In genomic region chr15:75008249-75009017, GRCh38 we compare ENCODE assay signal across 13 cellular contexts. TPM values are rescaled to one million over a fixed set of nuclear protein-coding genes. Genes with fewer than 3 reads are reported as not detected.
DNase-seq lines count a peak whose midpoint lies in the region; ATAC-seq and TF ChIP-seq lines count a peak whose summit lies in the region.
"Had no signal": no experiment of that assay in that cellular context is flagged by ENCODE, and none has a peak within 500 bp of the region (broad histone marks: within the 10 kb centered on the region; RNA-seq: fewer than 3 reads in every experiment).

No MANE protein-coding gene starts in this region.

- intact Hi-C loops in activated CD4-positive, alpha-beta memory T cell treated with anti-CD3 and anti-CD28 coated beads for 36 hours (cut with micrococcal nuclease) = no loop called here
- intact Hi-C loops in uterus (cut with DNase I; ENCODE audit: low total_unique reads) = no loop called here

- peak; percentile 30 to 76 for DNase-seq in NOMO-1 (lab: John Stamatoyannopoulos, UW; ENCODE audit: unreplicated experiment in 2 of 2)
- DNase-seq in activated CD4-positive, alpha-beta memory T cell treated with anti-CD3 and anti-CD28 coated beads for 36 hours = no peak
- no peak for DNase-seq in omental fat pad (ENCODE audit: low spot score)
- no peak for DNase-seq in uterus
- DNase-seq: activated T-cell treated with anti-CD3 and anti-CD28 coated beads, Interleukin-2, amount 50 U/mL, for 48 hours; NCI-H1105; nucleus accumbens had no signal

- H3K9me3 Mint-ChIP-seq in activated CD4-positive, alpha-beta memory T cell treated with anti-CD3 and anti-CD28 coated beads for 36 hours = no peaks in the 10 kb centered on the region

- H3K36me3 Mint-ChIP-seq in activated CD4-positive, alpha-beta memory T cell treated with anti-CD3 and anti-CD28 coated beads for 36 hours = no peaks in the 10 kb centered on the region

- H3K4me1 Mint-ChIP-seq in activated CD4-positive, alpha-beta memory T cell treated with anti-CD3 and anti-CD28 coated beads for 36 hours (ENCODE audit: low read depth) = peaks cover 2% of the 10 kb centered on the region

- H3K36me3 ChIP-seq in DOHH2 (ENCODE audit: control insufficient read depth, low read length) (peaks cover 31% of the 10 kb centered on the region), uterus (no peaks in the 10 kb centered on the region)

- H3K27ac ChIP-seq in DOHH2 (ENCODE audit: low read depth, low read length) (peak overlapping the region; percentile 96), uterus (no peak overlapping the region)
- H3K27ac ChIP-seq: C4-2B, SK-N-MC had no signal

- ATAC-seq in GM19351 (IDR thresholded peaks at IDR 0.05; ENCODE audit: unreplicated experiment) = peak; percentile 46
- peak; percentile 29 for ATAC-seq in HG03025 (IDR thresholded peaks at IDR 0.05; ENCODE audit: low FRiP score, unreplicated experiment)
- no peak for ATAC-seq in omental fat pad (ENCODE audit: low FRiP score)
- ATAC-seq in HG02623 (IDR thresholded peaks at IDR 0.05; ENCODE audit: unreplicated experiment) = no peak

- peak overlapping the region; percentile 96 for H3K4me2 ChIP-seq in DOHH2 (ENCODE audit: low read length)

- H3F3A ChIP-seq in DOHH2 (ENCODE audit: control insufficient read depth, insufficient read depth) = peaks cover 27% of the 10 kb centered on the region

- no peaks in the 10 kb centered on the region for H3K27me3 ChIP-seq in DOHH2 (ENCODE audit: control insufficient read depth, low read length)
- H3K27me3 ChIP-seq in uterus = no peaks in the 10 kb centered on the region

- H3K9me2 ChIP-seq in DOHH2 (replicated peaks; ENCODE audit: control insufficient read depth, low read length) = no peaks in the 10 kb centered on the region

- POLR2A ChIA-PET in activated CD4-positive, alpha-beta memory T cell treated with anti-CD3 and anti-CD28 coated beads for 36 hours (lab: Charles Lee) = no interaction called here

- no peaks in the 10 kb centered on the region for H3K9me3 ChIP-seq in DOHH2 (ENCODE audit: control insufficient read depth, insufficient read depth, low read length)
- no peaks in the 10 kb centered on the region for H3K9me3 ChIP-seq in uterus

- CTCF ChIA-PET in activated CD4-positive, alpha-beta memory T cell treated with anti-CD3 and anti-CD28 coated beads for 36 hours (lab: Charles Lee) = interaction anchor here (1.2 kb wide), 1 partner anchor 12 kb away, joined by 3 read pairs; no protein-coding TSS in a partner anchor

- TF ChIP-seq CTCF in DOHH2 (IDR thresholded peaks at IDR 0.05; ENCODE audit: low read depth, low read length, poor library complexity, severe bottlenecking) (no peak), omental fat pad (IDR thresholded peaks at IDR 0.05) (no peak), uterus (IDR thresholded peaks at IDR 0.05) (no peak)

- no peak for TF ChIP-seq POLR2A in uterus (IDR thresholded peaks at IDR 0.05)

- no peak overlapping the region for H3K4me3 Mint-ChIP-seq in activated CD4-positive, alpha-beta memory T cell treated with anti-CD3 and anti-CD28 coated beads for 36 hours

- peaks cover 5% of the 10 kb centered on the region for H3K27me3 Mint-ChIP-seq in activated CD4-positive, alpha-beta memory T cell treated with anti-CD3 and anti-CD28 coated beads for 36 hours

- no peaks in the 10 kb centered on the region for H4K20me1 ChIP-seq in DOHH2 (ENCODE audit: control insufficient read depth, insufficient read depth, low read depth, low read length)

- peaks cover 22% of the 10 kb centered on the region for H3K79me2 ChIP-seq in DOHH2 (ENCODE audit: control insufficient read depth, low read length)

- no peak overlapping the region for H3K27ac Mint-ChIP-seq in activated CD4-positive, alpha-beta memory T cell treated with anti-CD3 and anti-CD28 coated beads for 36 hours

- peaks cover 59% of the 10 kb centered on the region for H3K4me1 ChIP-seq in DOHH2 (ENCODE audit: control insufficient read depth, low read length)
- no peaks in the 10 kb centered on the region for H3K4me1 ChIP-seq in uterus

- peak overlapping the region; percentile 87 for H3K4me3 ChIP-seq in DOHH2 (ENCODE audit: low read length)
- no peak overlapping the region for H3K4me3 ChIP-seq in uterus
- H3K4me3 ChIP-seq: SK-N-MC had no signal

RNA-seq across cellular contexts. Expression of gene SCAMP5, which starts 13.1 kb away (rescaled TPM):
- under 1 TPM; 0.19 to 0.33 TPM for total RNA-seq in activated CD4-positive, alpha-beta memory T cell treated with anti-CD3 and anti-CD28 coated beads for 36 hours
- total RNA-seq in omental fat pad (1 to 10 TPM in 3 of 4 donors, under 1 TPM in 1; 0.60 to 4.6 (median 2.6) TPM), uterus (1 to 10 TPM in 3 of 4 donors, under 1 TPM in 1; 0.29 to 6.6 (median 1.9) TPM)

RNA-seq across cellular contexts. Expression of gene PPCDC, which starts 15.0 kb away (rescaled TPM):
- total RNA-seq in activated CD4-positive, alpha-beta memory T cell treated with anti-CD3 and anti-CD28 coated beads for 36 hours = 10 to 100 TPM; 16.3 to 18.8 TPM
- total RNA-seq in omental fat pad (10 to 100 TPM in 3 of 4 donors, 1 to 10 TPM in 1; 9.7 to 21.5 (median 13.6) TPM), uterus (10 to 100 TPM in 2 of 4 donors, 1 to 10 TPM in 2; 1.2 to 22.8 (median 6.9) TPM)

RNA-seq across cellular contexts. Expression of gene RPP25, which starts 51.9 kb away (rescaled TPM):
- total RNA-seq in activated CD4-positive, alpha-beta memory T cell treated with anti-CD3 and anti-CD28 coated beads for 36 hours = 1 to 10 TPM; 3.8 TPM
- total RNA-seq in omental fat pad (10 to 100 TPM in 2 of 4 donors, 1 to 10 TPM in 2; 6.9 to 14.4 (median 9.4) TPM), uterus (10 to 100 TPM in 1 of 4 donors, 1 to 10 TPM in 3; 3.0 to 16.8 (median 7.0) TPM)

Comparison
In these comparisons a context has a peak if more than half of its experiments do, and no peak if none do; other contexts are left out.
1. ATAC-seq: peak in GM19351 (single experiment) and HG03025 (single experiment); none in omental fat pad (single experiment) and HG02623 (single experiment).
2. DNase-seq: peak in NOMO-1 (2 of 2); none in activated CD4-positive, alpha-beta memory T cell treated with anti-CD3 and anti-CD28 coated beads for 36 hours (single experiment), omental fat pad (single experiment) and uterus (0 of 2).